In genomic region chr17:9290226-9290613, GRCh38 we compare ENCODE assay signal across 15 cellular contexts.
DNase-seq lines count a peak whose midpoint lies in the region; ATAC-seq lines count a peak whose summit lies in the region.
"Had no signal": no experiment of that assay in that cellular context is flagged by ENCODE, and none has a peak within 500 bp of the region (broad histone marks: within the 10 kb centered on the region; RNA-seq: fewer than 3 reads in every experiment).

No MANE protein-coding gene starts in this region.

- POLR2A ChIA-PET in activated CD4-positive, alpha-beta memory T cell treated with anti-CD3 and anti-CD28 coated beads for 36 hours (lab: Charles Lee): interaction anchor here (0.6 to 1.6 kb wide), 7 partner anchors 17 to 715 kb away, joined by 3 to 14 read pairs (median 3); no protein-coding TSS in a partner anchor
- POLR2A ChIA-PET in activated CD4-positive, alpha-beta memory T cell treated with anti-CD3 and anti-CD28 coated beads, Interleukin-2, amount 10 ng/mL, durations not matched to agents 7 days and 5 days (lab: Charles Lee): interaction anchor here (0.5 kb wide), 1 partner anchor 1354 kb away, joined by 3 read pairs; no protein-coding TSS in a partner anchor
- POLR2A ChIA-PET in naive thymus-derived CD8-positive, alpha-beta T cell (lab: Charles Lee): no interaction called here

- DNase-seq in activated CD4-positive, alpha-beta memory T cell treated with anti-CD3 and anti-CD28 coated beads for 36 hours: peak; percentile 27
- no peak for DNase-seq in activated CD4-positive, alpha-beta memory T cell treated with anti-CD3 and anti-CD28 coated beads, Interleukin-2, amount 10 ng/mL, durations not matched to agents 7 days and 5 days
- no peak for DNase-seq in naive thymus-derived CD8-positive, alpha-beta T cell
- no peak for DNase-seq in NCI-H345 treated with DMSO at 0.1 percent for 48 hours (lab: John Stamatoyannopoulos, UW; ENCODE audit: unreplicated experiment)
- DNase-seq in head of caudate nucleus: no peak
- DNase-seq in effector CD8-positive, alpha-beta T cell (lab: John Stamatoyannopoulos, UW): no peak
- DNase-seq: body of pancreas, DMS 273 treated with DMSO at 0.1 percent for 48 hours, H7, KG1, NCI-H1930, SHP77, testis had no signal

- H3K4me1 Mint-ChIP-seq in activated CD4-positive, alpha-beta memory T cell treated with anti-CD3 and anti-CD28 coated beads for 36 hours (ENCODE audit: low read depth): peaks cover 35% of the 10 kb centered on the region
- H3K4me1 Mint-ChIP-seq in activated CD4-positive, alpha-beta memory T cell treated with anti-CD3 and anti-CD28 coated beads, Interleukin-2, amount 10 ng/mL, durations not matched to agents 7 days and 5 days: peaks cover 17% of the 10 kb centered on the region
- peaks cover 54% of the 10 kb centered on the region for H3K4me1 Mint-ChIP-seq in activated naive CD4-positive, alpha-beta T cell treated with anti-CD3 and anti-CD28 coated beads, Interleukin-2, amount 50 U/mL, for 24 hours
- peaks cover 18 to 37% (median 31%) of the 10 kb centered on the region in 4 donors for H3K4me1 Mint-ChIP-seq in naive thymus-derived CD8-positive, alpha-beta T cell

- CTCF ChIA-PET in activated CD4-positive, alpha-beta memory T cell treated with anti-CD3 and anti-CD28 coated beads for 36 hours (lab: Charles Lee): interaction anchor here (0.8 to 3.8 kb wide), 2 partner anchors 15 to 176 kb away, joined by 3 to 18 read pairs; no protein-coding TSS in a partner anchor
- CTCF ChIA-PET in activated CD4-positive, alpha-beta memory T cell treated with anti-CD3 and anti-CD28 coated beads, Interleukin-2, amount 10 ng/mL, durations not matched to agents 7 days and 5 days (lab: Charles Lee): no interaction called here

- peak; percentile 1 for ATAC-seq in HG02970 (IDR thresholded peaks at IDR 0.05; ENCODE audit: low FRiP score, unreplicated experiment)
- ATAC-seq in naive thymus-derived CD8-positive, alpha-beta T cell: no peak
- ATAC-seq: body of pancreas had no signal

- no peaks in the 10 kb centered on the region for H3K9me3 Mint-ChIP-seq in activated CD4-positive, alpha-beta memory T cell treated with anti-CD3 and anti-CD28 coated beads for 36 hours
- no peaks in the 10 kb centered on the region for H3K9me3 Mint-ChIP-seq in activated CD4-positive, alpha-beta memory T cell treated with anti-CD3 and anti-CD28 coated beads, Interleukin-2, amount 10 ng/mL, durations not matched to agents 7 days and 5 days
- H3K9me3 Mint-ChIP-seq in activated naive CD4-positive, alpha-beta T cell treated with anti-CD3 and anti-CD28 coated beads, Interleukin-2, amount 50 U/mL, for 24 hours: no peaks in the 10 kb centered on the region
- H3K9me3 Mint-ChIP-seq in naive thymus-derived CD8-positive, alpha-beta T cell: no peaks in the 10 kb centered on the region

- no peak overlapping the region for H3K4me3 Mint-ChIP-seq in activated CD4-positive, alpha-beta memory T cell treated with anti-CD3 and anti-CD28 coated beads for 36 hours
- H3K4me3 Mint-ChIP-seq in activated CD4-positive, alpha-beta memory T cell treated with anti-CD3 and anti-CD28 coated beads, Interleukin-2, amount 10 ng/mL, durations not matched to agents 7 days and 5 days: no peak overlapping the region
- H3K4me3 Mint-ChIP-seq in activated naive CD4-positive, alpha-beta T cell treated with anti-CD3 and anti-CD28 coated beads, Interleukin-2, amount 50 U/mL, for 24 hours: peak overlapping the region; percentile 27
- peak overlapping the region in 4 of 10 donors; percentile 13 to 39 (median 20) for H3K4me3 Mint-ChIP-seq in naive thymus-derived CD8-positive, alpha-beta T cell

- peak overlapping the region; percentile 18 for H3K27ac Mint-ChIP-seq in activated CD4-positive, alpha-beta memory T cell treated with anti-CD3 and anti-CD28 coated beads for 36 hours
- H3K27ac Mint-ChIP-seq in activated CD4-positive, alpha-beta memory T cell treated with anti-CD3 and anti-CD28 coated beads, Interleukin-2, amount 10 ng/mL, durations not matched to agents 7 days and 5 days: no peak overlapping the region
- H3K27ac Mint-ChIP-seq in activated naive CD4-positive, alpha-beta T cell treated with anti-CD3 and anti-CD28 coated beads, Interleukin-2, amount 50 U/mL, for 24 hours: peak overlapping the region; percentile 79
- H3K27ac Mint-ChIP-seq in naive thymus-derived CD8-positive, alpha-beta T cell: peak overlapping the region in 7 of 10 donors; percentile 29 to 86 (median 54)

- no peaks in the 10 kb centered on the region for H3K36me3 Mint-ChIP-seq in activated CD4-positive, alpha-beta memory T cell treated with anti-CD3 and anti-CD28 coated beads for 36 hours
- H3K36me3 Mint-ChIP-seq in activated CD4-positive, alpha-beta memory T cell treated with anti-CD3 and anti-CD28 coated beads, Interleukin-2, amount 10 ng/mL, durations not matched to agents 7 days and 5 days (ENCODE audit: low read depth): no peaks in the 10 kb centered on the region
- peaks cover 5% of the 10 kb centered on the region for H3K36me3 Mint-ChIP-seq in activated naive CD4-positive, alpha-beta T cell treated with anti-CD3 and anti-CD28 coated beads, Interleukin-2, amount 50 U/mL, for 24 hours
- no peaks in the 10 kb centered on the region for H3K36me3 Mint-ChIP-seq in naive thymus-derived CD8-positive, alpha-beta T cell

- H3K27me3 Mint-ChIP-seq in activated CD4-positive, alpha-beta memory T cell treated with anti-CD3 and anti-CD28 coated beads for 36 hours: no peaks in the 10 kb centered on the region
- H3K27me3 Mint-ChIP-seq in activated CD4-positive, alpha-beta memory T cell treated with anti-CD3 and anti-CD28 coated beads, Interleukin-2, amount 10 ng/mL, durations not matched to agents 7 days and 5 days: no peaks in the 10 kb centered on the region
- H3K27me3 Mint-ChIP-seq in activated naive CD4-positive, alpha-beta T cell treated with anti-CD3 and anti-CD28 coated beads, Interleukin-2, amount 50 U/mL, for 24 hours: no peaks in the 10 kb centered on the region
- no peaks in the 10 kb centered on the region for H3K27me3 Mint-ChIP-seq in naive thymus-derived CD8-positive, alpha-beta T cell

- intact Hi-C loops in activated CD4-positive, alpha-beta memory T cell treated with anti-CD3 and anti-CD28 coated beads for 36 hours (cut with micrococcal nuclease): loop anchor here (1.0 to 10.0 kb wide), 8 partner anchors 16 to 295 kb away; no protein-coding TSS in a partner anchor
- intact Hi-C loops in head of caudate nucleus (cut with DNase I): no loop called here
